In genomic region chr17:66976379-66976663, GRCh38 we compare ENCODE assay signal across 1 cellular context.
TF ChIP-seq lines count a peak whose summit lies in the region.

No MANE protein-coding gene starts in this region.

TF ChIP-seq in HepG2, 621 proteins besides CTCF, POLR2A, EP300 and RAD21 (continued from another document):
- TF ChIP-seq PCBP2 (optimal IDR thresholded peaks at IDR 0.05; ENCODE audit: low read depth, low read length, poor library complexity, severe bottlenecking) (peak; percentile 76), ZNF136 (CRISPR knock-in tag; IDR thresholded peaks at IDR 0.05; ENCODE audit: low read depth) (no peak), SETDB1 (CRISPR knock-in tag; IDR thresholded peaks at IDR 0.05; ENCODE audit: borderline replicate concordance) (no peak), THAP7 (CRISPR knock-in tag; IDR thresholded peaks at IDR 0.05) (no peak), NPAS2 (CRISPR knock-in tag; IDR thresholded peaks at IDR 0.05; ENCODE audit: borderline replicate concordance) (no peak), AKNA (CRISPR knock-in tag; IDR thresholded peaks at IDR 0.05; ENCODE audit: borderline replicate concordance) (no peak), HOXA5 (CRISPR knock-in tag; IDR thresholded peaks at IDR 0.05) (no peak), ZNF20 (CRISPR knock-in tag; IDR thresholded peaks at IDR 0.05) (no peak), TFDP2 (CRISPR knock-in tag; IDR thresholded peaks at IDR 0.05) (no peak), ZNF430 (CRISPR knock-in tag; IDR thresholded peaks at IDR 0.05) (no peak), ZBTB43 (CRISPR knock-in tag; conservative IDR thresholded peaks at IDR 0.05) (no peak)
